1 cellular context compared by ENCODE assay signal in the genomic region with DNA sequence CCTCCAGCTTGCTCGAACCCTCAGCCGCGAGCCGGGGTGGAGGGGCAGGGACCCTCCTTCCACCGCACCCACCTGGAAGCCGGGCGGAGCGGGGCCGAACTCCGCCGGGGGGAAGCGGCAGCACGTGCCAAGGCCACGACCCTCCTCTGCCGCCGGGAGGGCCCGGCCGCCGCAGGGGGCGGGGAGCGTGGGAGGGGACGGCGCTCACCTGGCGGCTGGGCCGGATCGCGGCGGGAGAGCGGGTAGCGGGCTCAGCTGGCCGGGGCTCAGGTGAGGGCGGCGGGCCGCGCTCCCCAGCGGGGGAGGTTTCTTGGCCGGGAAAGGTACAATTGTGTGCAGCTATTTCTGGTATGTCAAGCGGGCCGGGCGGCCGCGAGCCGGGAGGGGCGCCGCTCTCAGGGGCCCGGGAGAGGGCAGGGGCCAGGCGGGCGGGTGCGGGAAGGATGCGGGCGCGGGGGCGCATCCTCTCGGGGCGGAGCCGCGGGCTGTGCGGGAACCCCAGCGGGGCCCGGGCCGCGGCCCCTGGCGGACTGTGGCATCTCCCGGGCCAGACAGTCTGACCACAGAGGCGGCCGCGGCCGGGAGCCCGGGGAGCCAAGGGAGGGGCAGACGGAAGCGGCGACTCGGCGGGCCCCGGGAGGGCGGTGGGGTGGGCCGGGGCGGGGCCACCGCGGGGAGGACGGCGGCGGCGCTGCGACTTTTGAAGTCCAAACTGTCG.
A peak's percentile ranks its signal among the peaks of the same experiment; 100 is the strongest.
TF ChIP-seq lines count a peak whose summit lies in the region.

LMO7 (plus strand) TSS at position 710 of the 718 bp plus-strand sequence. CDS start 328 bp downstream, outside the sequence.

TF ChIP-seq in WTC11, 78 proteins besides CTCF, POLR2A, EP300 and RAD21 (continued from another document and continues in another):
- TF ChIP-seq TP53 (CRISPR knock-in tag; IDR thresholded peaks at IDR 0.05) = peak; percentile 55; the same call in 1 of the 2 replicates
- TF ChIP-seq ARID4B (CRISPR knock-in tag; IDR thresholded peaks at IDR 0.05; ENCODE audit: borderline replicate concordance) = no peak; the same call in 1 of the 2 replicates
- TF ChIP-seq ZMAT4 (CRISPR knock-in tag; IDR thresholded peaks at IDR 0.05) = no peak
- no peak for TF ChIP-seq CREM (CRISPR knock-in tag; IDR thresholded peaks at IDR 0.05)
- TF ChIP-seq USF2 (CRISPR knock-in tag; IDR thresholded peaks at IDR 0.05) = peak; percentile 58
- 0 out of 2 replicates have a peak, but pooled peaks have one; percentile 56 for TF ChIP-seq MYBL2 (CRISPR knock-in tag; IDR thresholded peaks at IDR 0.05)
- TF ChIP-seq ZNF423 (CRISPR knock-in tag; IDR thresholded peaks at IDR 0.05) = peak; percentile 91
- TF ChIP-seq ETV6 (CRISPR knock-in tag; IDR thresholded peaks at IDR 0.05) = 0 out of 2 replicates have a peak, but pooled peaks have one; percentile 14
- no peak for TF ChIP-seq ZNF317 (CRISPR knock-in tag; IDR thresholded peaks at IDR 0.05; ENCODE audit: borderline replicate concordance, low read depth)
- TF ChIP-seq OVOL2 (CRISPR knock-in tag; IDR thresholded peaks at IDR 0.05; ENCODE audit: borderline replicate concordance) = no peak
- no peak for TF ChIP-seq ZNF263 (CRISPR knock-in tag; IDR thresholded peaks at IDR 0.05; ENCODE audit: low read depth)
- TF ChIP-seq SP1 (CRISPR knock-in tag; conservative IDR thresholded peaks at IDR 0.05) = no peak; the same call in 1 of the 2 replicates
- no peak for TF ChIP-seq FOXJ3 (CRISPR knock-in tag; IDR thresholded peaks at IDR 0.05; ENCODE audit: borderline replicate concordance)
- TF ChIP-seq HMGXB4 (CRISPR knock-in tag; IDR thresholded peaks at IDR 0.05) = no peak
- TF ChIP-seq, protein P1, sequence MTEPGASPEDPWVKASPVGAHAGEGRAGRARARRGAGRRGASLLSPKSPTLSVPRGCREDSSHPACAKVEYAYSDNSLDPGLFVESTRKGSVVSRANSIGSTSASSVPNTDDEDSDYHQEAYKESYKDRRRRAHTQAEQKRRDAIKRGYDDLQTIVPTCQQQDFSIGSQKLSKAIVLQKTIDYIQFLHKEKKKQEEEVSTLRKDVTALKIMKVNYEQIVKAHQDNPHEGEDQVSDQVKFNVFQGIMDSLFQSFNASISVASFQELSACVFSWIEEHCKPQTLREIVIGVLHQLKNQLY (CRISPR knock-in tag; IDR thresholded peaks at IDR 0.05) = no peak
- TF ChIP-seq ESRRA (CRISPR knock-in tag; IDR thresholded peaks at IDR 0.05; ENCODE audit: borderline replicate concordance) = peak; percentile 40; the same call in 1 of the 2 replicates
- no peak for TF ChIP-seq PRDM15 (CRISPR knock-in tag; IDR thresholded peaks at IDR 0.05)
- TF ChIP-seq, protein P2, sequence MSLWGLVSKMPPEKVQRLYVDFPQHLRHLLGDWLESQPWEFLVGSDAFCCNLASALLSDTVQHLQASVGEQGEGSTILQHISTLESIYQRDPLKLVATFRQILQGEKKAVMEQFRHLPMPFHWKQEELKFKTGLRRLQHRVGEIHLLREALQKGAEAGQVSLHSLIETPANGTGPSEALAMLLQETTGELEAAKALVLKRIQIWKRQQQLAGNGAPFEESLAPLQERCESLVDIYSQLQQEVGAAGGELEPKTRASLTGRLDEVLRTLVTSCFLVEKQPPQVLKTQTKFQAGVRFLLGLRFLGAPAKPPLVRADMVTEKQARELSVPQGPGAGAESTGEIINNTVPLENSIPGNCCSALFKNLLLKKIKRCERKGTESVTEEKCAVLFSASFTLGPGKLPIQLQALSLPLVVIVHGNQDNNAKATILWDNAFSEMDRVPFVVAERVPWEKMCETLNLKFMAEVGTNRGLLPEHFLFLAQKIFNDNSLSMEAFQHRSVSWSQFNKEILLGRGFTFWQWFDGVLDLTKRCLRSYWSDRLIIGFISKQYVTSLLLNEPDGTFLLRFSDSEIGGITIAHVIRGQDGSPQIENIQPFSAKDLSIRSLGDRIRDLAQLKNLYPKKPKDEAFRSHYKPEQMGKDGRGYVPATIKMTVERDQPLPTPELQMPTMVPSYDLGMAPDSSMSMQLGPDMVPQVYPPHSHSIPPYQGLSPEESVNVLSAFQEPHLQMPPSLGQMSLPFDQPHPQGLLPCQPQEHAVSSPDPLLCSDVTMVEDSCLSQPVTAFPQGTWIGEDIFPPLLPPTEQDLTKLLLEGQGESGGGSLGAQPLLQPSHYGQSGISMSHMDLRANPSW (CRISPR knock-in tag; conservative IDR thresholded peaks at IDR 0.05; ENCODE audit: low read depth) = no peak
- no peak for TF ChIP-seq CBFB (CRISPR knock-in tag; IDR thresholded peaks at IDR 0.05; ENCODE audit: low read depth)
- TF ChIP-seq PRRX2 (CRISPR knock-in tag; IDR thresholded peaks at IDR 0.05) = no peak
- TF ChIP-seq JAZF1 (CRISPR knock-in tag; IDR thresholded peaks at IDR 0.05) = no peak
- no peak for TF ChIP-seq AR (CRISPR knock-in tag; IDR thresholded peaks at IDR 0.05)
- TF ChIP-seq CREB1 (CRISPR knock-in tag; IDR thresholded peaks at IDR 0.05) = peak; percentile 53; the same call in 1 of the 2 replicates
- TF ChIP-seq, protein P3, sequence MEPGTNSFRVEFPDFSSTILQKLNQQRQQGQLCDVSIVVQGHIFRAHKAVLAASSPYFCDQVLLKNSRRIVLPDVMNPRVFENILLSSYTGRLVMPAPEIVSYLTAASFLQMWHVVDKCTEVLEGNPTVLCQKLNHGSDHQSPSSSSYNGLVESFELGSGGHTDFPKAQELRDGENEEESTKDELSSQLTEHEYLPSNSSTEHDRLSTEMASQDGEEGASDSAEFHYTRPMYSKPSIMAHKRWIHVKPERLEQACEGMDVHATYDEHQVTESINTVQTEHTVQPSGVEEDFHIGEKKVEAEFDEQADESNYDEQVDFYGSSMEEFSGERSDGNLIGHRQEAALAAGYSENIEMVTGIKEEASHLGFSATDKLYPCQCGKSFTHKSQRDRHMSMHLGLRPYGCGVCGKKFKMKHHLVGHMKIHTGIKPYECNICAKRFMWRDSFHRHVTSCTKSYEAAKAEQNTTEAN (CRISPR knock-in tag; IDR thresholded peaks at IDR 0.05) = peak; percentile 91
- TF ChIP-seq FOXP1 (CRISPR knock-in tag; IDR thresholded peaks at IDR 0.05; ENCODE audit: borderline replicate concordance) = peak; percentile 94; the same call in 1 of the 2 replicates
- no peak for TF ChIP-seq ZNF232 (CRISPR knock-in tag; IDR thresholded peaks at IDR 0.05)
- no peak for TF ChIP-seq ZNF416 (CRISPR knock-in tag; IDR thresholded peaks at IDR 0.05)
- TF ChIP-seq SMAD3 (CRISPR knock-in tag; IDR thresholded peaks at IDR 0.05; ENCODE audit: borderline replicate concordance) = peak; percentile 58; the same call in 1 of the 2 replicates
- TF ChIP-seq, protein P4, sequence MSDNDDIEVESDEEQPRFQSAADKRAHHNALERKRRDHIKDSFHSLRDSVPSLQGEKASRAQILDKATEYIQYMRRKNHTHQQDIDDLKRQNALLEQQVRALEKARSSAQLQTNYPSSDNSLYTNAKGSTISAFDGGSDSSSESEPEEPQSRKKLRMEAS (CRISPR knock-in tag; IDR thresholded peaks at IDR 0.05) = peak; percentile 83; the same call in 1 of the 2 replicates
- no peak for TF ChIP-seq ELF4 (CRISPR knock-in tag; IDR thresholded peaks at IDR 0.05; ENCODE audit: low read depth)
